ENCODE assay signal across 29 cellular contexts in the genomic region with DNA sequence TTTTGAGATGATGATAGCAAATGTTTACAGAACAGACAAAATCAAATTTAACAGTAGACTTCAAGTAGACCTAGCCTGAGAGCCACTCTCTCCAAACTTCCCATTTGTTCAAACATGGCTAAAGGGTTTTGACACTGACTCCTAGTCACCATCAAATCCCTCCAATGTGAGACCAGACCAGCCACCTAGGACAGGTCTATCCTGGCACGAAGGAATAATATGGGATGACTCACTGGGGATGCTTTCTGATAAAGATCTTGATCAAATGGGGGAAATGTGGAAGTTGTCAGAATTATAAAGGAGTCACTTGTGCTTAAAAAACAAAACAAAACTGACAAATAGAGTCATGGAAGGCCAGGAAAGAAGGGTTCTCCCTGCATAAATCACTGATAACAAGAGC.
"Had no signal": no experiment of that assay in that cellular context is flagged by ENCODE, and none has a peak within 500 bp of the region (broad histone marks: within the 10 kb centered on the region; RNA-seq: fewer than 3 reads in every experiment).

No MANE protein-coding gene starts in this region.

- H3K4me3 Mint-ChIP-seq: activated B cell treated with CpG ODN at 0.5 μM for 24 hours; activated CD4-positive, alpha-beta memory T cell treated with anti-CD3 and anti-CD28 coated beads, Interleukin-2, amount 10 ng/mL, durations not matched to agents 7 days and 5 days; activated CD4-positive, alpha-beta T cell treated with anti-CD3 and anti-CD28 coated beads, Interleukin-2, amount 10 ng/mL, durations not matched to agents 7 days and 5 days; activated naive CD8-positive, alpha-beta T cell; activated T-cell treated with anti-CD3 and anti-CD28 coated beads, Interleukin-2, amount 50 U/mL, for 4 hours; activated T-helper 17 cell treated with anti-CD3 and anti-CD28 coated beads, Interleukin-2, amount 50 U/mL, for 72 hours; endodermal cell; T-helper 1 cell treated with Interleukin-12 subunit alpha and Interleukin-12 subunit beta and Interleukin-4 antibody, amounts not matched to agents 30 μg/mL and 1 μg/mL, for 36 hours had no signal

- H3K27me3 ChIP-seq: body of pancreas, colonic mucosa, gastrocnemius medialis, heart left ventricle had no signal

- H3K36me3 ChIP-seq: colonic mucosa, gastrocnemius medialis, heart left ventricle, WERI-Rb-1 had no signal

- DNase-seq: activated B cell treated with CpG ODN at 0.5 μM for 24 hours; activated CD4-positive, alpha-beta memory T cell treated with anti-CD3 and anti-CD28 coated beads, Interleukin-2, amount 10 ng/mL, durations not matched to agents 7 days and 5 days; activated CD4-positive, alpha-beta T cell treated with anti-CD3 and anti-CD28 coated beads, Interleukin-2, amount 10 ng/mL, durations not matched to agents 7 days and 5 days; activated CD4-positive, alpha-beta T cell treated with anti-CD3 and anti-CD28 coated beads, Interleukin-2, amount 50 U/mL, for 4 hours; activated effector memory CD4-positive, alpha-beta T cell treated with Interleukin-2 at 50 U/mL for 16 hours; activated gamma-delta T cell treated with Interleukin-2 at 50 U/mL for 16 hours; activated naive CD4-positive, alpha-beta T cell treated with anti-CD3 and anti-CD28 coated beads, Interleukin-2, amount 50 U/mL, for 16 hours; activated naive CD4-positive, alpha-beta T cell treated with Interleukin-2 at 50 U/mL for 16 hours; activated T-cell treated with anti-CD3 and anti-CD28 coated beads, Interleukin-2, amount 50 U/mL, for 4 hours; amygdala; aorta; body of pancreas; caudate nucleus; cerebellar nuclear complex; colonic mucosa; effector memory CD4-positive, alpha-beta T cell; endodermal cell; foreskin fibroblast; gastrocnemius medialis; glutamatergic neuron; heart left ventricle; hypothalamus; T-helper 9 cell; WERI-Rb-1 had no signal

- H3K27ac Mint-ChIP-seq: activated B cell treated with CpG ODN at 0.5 μM for 24 hours; activated CD4-positive, alpha-beta memory T cell treated with anti-CD3 and anti-CD28 coated beads, Interleukin-2, amount 10 ng/mL, durations not matched to agents 7 days and 5 days; activated CD4-positive, alpha-beta T cell treated with anti-CD3 and anti-CD28 coated beads, Interleukin-2, amount 10 ng/mL, durations not matched to agents 7 days and 5 days; activated naive CD8-positive, alpha-beta T cell; activated T-helper 17 cell treated with anti-CD3 and anti-CD28 coated beads, Interleukin-2, amount 50 U/mL, for 72 hours; endodermal cell; T-helper 1 cell treated with Interleukin-12 subunit alpha and Interleukin-12 subunit beta and Interleukin-4 antibody, amounts not matched to agents 30 μg/mL and 1 μg/mL, for 36 hours had no signal

- H3K4me3 ChIP-seq: body of pancreas, colonic mucosa, gastrocnemius medialis, heart left ventricle had no signal

- H3K9me3 ChIP-seq: body of pancreas, colonic mucosa had no signal

- H3K27ac ChIP-seq: body of pancreas, colonic mucosa, gastrocnemius medialis, heart left ventricle, WERI-Rb-1 had no signal

- H3K27me3 Mint-ChIP-seq: activated B cell treated with CpG ODN at 0.5 μM for 24 hours; activated naive CD8-positive, alpha-beta T cell had no signal

- H3K4me1 Mint-ChIP-seq: activated B cell treated with CpG ODN at 0.5 μM for 24 hours; activated CD4-positive, alpha-beta T cell treated with anti-CD3 and anti-CD28 coated beads, Interleukin-2, amount 10 ng/mL, durations not matched to agents 7 days and 5 days; activated T-helper 17 cell treated with anti-CD3 and anti-CD28 coated beads, Interleukin-2, amount 50 U/mL, for 72 hours; endodermal cell had no signal

- ATAC-seq: activated CD4-positive, CD25-positive, alpha-beta regulatory T cell treated with anti-CD3 and anti-CD28 coated beads, Interleukin-2, amount 50 U/mL, for 24 hours; activated T-cell treated with anti-CD3 and anti-CD28 coated beads, Interleukin-2, amount 50 U/mL, for 4 hours; activated T-helper 17 cell treated with anti-CD3 and anti-CD28 coated beads, Interleukin-2, amount 50 U/mL, for 72 hours; body of pancreas; esophagus mucosa; gastrocnemius medialis; heart left ventricle had no signal

- H3K4me1 ChIP-seq: body of pancreas, colonic mucosa, gastrocnemius medialis, heart left ventricle had no signal
